1 cellular context compared by ENCODE assay signal in the genomic region with DNA sequence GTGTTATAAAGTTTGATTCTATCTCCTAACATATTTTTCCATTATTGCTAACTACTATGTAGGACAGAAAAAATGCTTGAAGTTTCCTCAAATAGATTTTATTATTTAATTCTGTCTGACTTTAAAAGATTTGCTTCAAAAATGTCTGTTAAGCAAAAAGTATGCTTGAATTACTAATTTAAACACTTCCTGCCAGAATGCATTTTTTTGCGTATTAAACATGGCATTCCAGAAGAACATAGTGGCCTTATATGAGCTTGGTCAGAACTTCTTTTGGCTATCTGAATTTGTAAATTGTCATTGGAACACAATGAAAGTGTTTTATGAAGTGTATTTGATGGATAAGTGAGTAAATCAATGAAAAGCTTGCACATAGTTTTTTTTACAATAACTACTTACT.
A peak's percentile ranks its signal among the peaks of the same experiment; 100 is the strongest.
TF ChIP-seq lines count a peak whose summit lies in the region.

No MANE protein-coding gene starts in this region.

TF ChIP-seq in HepG2, 621 proteins besides CTCF, POLR2A, EP300 and RAD21:
- TF ChIP-seq ZSCAN30 (CRISPR knock-in tag; IDR thresholded peaks at IDR 0.05) = no peak
- peak; percentile 32 to 58; a peak in 3 of 4 replicates for TF ChIP-seq MAFK (conservative IDR thresholded peaks at IDR 0.05 in 1 of 2, IDR thresholded peaks at IDR 0.05 in 1 of 2; ENCODE audit: low read length in 2 of 2)
- TF ChIP-seq MAFF (IDR thresholded peaks at IDR 0.05; ENCODE audit: low read depth, low read length) = peak; percentile 29; the same call in 1 of the 2 replicates
